Comparison of ENCODE assay signal across 13 cellular contexts in genomic region chr15:45612790-45613415, GRCh38. TPM values are rescaled to one million over a fixed set of nuclear protein-coding genes. Genes with fewer than 3 reads are reported as not detected.
DNase-seq lines count a peak whose midpoint lies in the region; ATAC-seq and TF ChIP-seq lines count a peak whose summit lies in the region.
"Had no signal": no experiment of that assay in that cellular context is flagged by ENCODE, and none has a peak within 500 bp of the region (broad histone marks: within the 10 kb centered on the region; RNA-seq: fewer than 3 reads in every experiment).

No MANE protein-coding gene starts in this region.

- H3K4me2 ChIP-seq in mammary epithelial cell (ENCODE audit: insufficient read depth, low read depth, low read length), result peak overlapping the region; percentile 15

- H3K4me1 ChIP-seq in mammary epithelial cell (ENCODE audit: insufficient read depth, low read length) (peaks cover 13% of the 10 kb centered on the region), breast epithelium (no peaks in the 10 kb centered on the region), esophagus squamous epithelium (peaks cover 0 to 22% (median 5%) of the 10 kb centered on the region in 3 donors), lower lobe of right lung (no peaks in the 10 kb centered on the region)

- no peak for TF ChIP-seq CTCF in mammary epithelial cell (conservative IDR thresholded peaks at IDR 0.05 in 1 of 2, IDR thresholded peaks at IDR 0.05 in 1 of 2; ENCODE audit: extremely low read depth in 1 of 2, insufficient read depth in 1 of 2, low read depth in 1 of 2, low read length in 2 of 2)
- no peak for TF ChIP-seq CTCF in breast epithelium (IDR thresholded peaks at IDR 0.05)
- TF ChIP-seq CTCF in epithelial cell of esophagus (IDR thresholded peaks at IDR 0.05; ENCODE audit: insufficient read depth, low read depth, low read length, missing control alignments), result no peak
- TF ChIP-seq CTCF in esophagus squamous epithelium (IDR thresholded peaks at IDR 0.05), result no peak
- TF ChIP-seq CTCF in lower lobe of right lung (IDR thresholded peaks at IDR 0.05), result no peak

- DNase-seq in mammary epithelial cell (no peak), breast epithelium (ENCODE audit: low spot score in 2 of 2) (no peak), NCI-H82 treated with DMSO at 0.1 percent for 48 hours (lab: John Stamatoyannopoulos, UW; ENCODE audit: unreplicated experiment) (peak; percentile 91), epithelial cell of esophagus (ENCODE audit: low read depth) (peak; percentile 45), esophagus squamous epithelium (lab: John Stamatoyannopoulos, UW) (no peak), lower lobe of right lung (no peak), NCI-H1436 treated with DMSO at 0.1 percent for 48 hours (lab: John Stamatoyannopoulos, UW) (no peak)
- DNase-seq: activated CD8-positive, alpha-beta memory T cell treated with anti-CD3 and anti-CD28 coated beads, Interleukin-2, amount 50 U/mL, for 4 hours; GDM1; heart right ventricle; SW 1271 had no signal

- H3K9ac ChIP-seq in mammary epithelial cell (ENCODE audit: insufficient read depth, low read length), result no peak overlapping the region

- in situ Hi-C loops in mammary epithelial cell (cut with MboI; ENCODE audit: low sequenced_read_pairs in 2 of 2), result loop anchor here (5.0 to 10.0 kb wide), 2 partner anchors 156 to 158 kb away; no protein-coding TSS in a partner anchor

- H3K36me3 ChIP-seq in mammary epithelial cell (ENCODE audit: insufficient read depth, low read length), result peaks cover 6% of the 10 kb centered on the region
- H3K36me3 ChIP-seq in breast epithelium, result no peaks in the 10 kb centered on the region
- peaks cover 0 to 20% (median 0%) of the 10 kb centered on the region in 3 donors for H3K36me3 ChIP-seq in esophagus squamous epithelium
- peaks cover 19% of the 10 kb centered on the region for H3K36me3 ChIP-seq in lower lobe of right lung
- H3K36me3 ChIP-seq: cardiac muscle cell had no signal

- 38% methylated on average over 1 of the region's 1 CpG for WGBS in mammary epithelial cell (ENCODE audit: low coverage, missing lambda C conversion rate)
- 18 to 28% methylated on average over 1 of the region's 1 CpG for WGBS in esophagus squamous epithelium, 2 donors

- intact Hi-C loops in mammary epithelial cell (cut with micrococcal nuclease) (loop anchor here (5.0 kb wide), 1 partner anchor 91 kb away; the partner anchor contains the start of gene SLC30A4), breast epithelium (cut with DNase I; ENCODE audit: low total_unique reads) (no loop called here), esophagus squamous epithelium (cut with DNase I) (loop anchor here (5.0 kb wide), 1 partner anchor 156 kb away; no protein-coding TSS in a partner anchor), lower lobe of right lung (cut with DNase I) (no loop called here)

- H3K4me3 ChIP-seq in mammary epithelial cell (replicated peaks in 1 of 3; ENCODE audit: insufficient read depth in 1 of 3, low read depth in 2 of 3, low read length in 3 of 3), result no peak overlapping the region
- no peak overlapping the region for H3K4me3 ChIP-seq in breast epithelium
- H3K4me3 ChIP-seq in epithelial cell of esophagus (ENCODE audit: low read length), result no peak overlapping the region
- H3K4me3 ChIP-seq in esophagus squamous epithelium, result no peak overlapping the region
- no peak overlapping the region for H3K4me3 ChIP-seq in lower lobe of right lung
- H3K4me3 ChIP-seq: cardiac muscle cell, heart right ventricle had no signal

- H3K27ac ChIP-seq in mammary epithelial cell (ENCODE audit: insufficient read depth, low read depth, low read length), result no peak overlapping the region
- H3K27ac ChIP-seq in breast epithelium, result no peak overlapping the region
- no peak overlapping the region for H3K27ac ChIP-seq in esophagus squamous epithelium
- H3K27ac ChIP-seq in lower lobe of right lung, result no peak overlapping the region
- H3K27ac ChIP-seq: cardiac muscle cell, heart right ventricle had no signal

- dilution Hi-C loops in mammary epithelial cell (cut with HindIII; ENCODE audit: low sequenced_read_pairs), result no loop called here

- ATAC-seq in lower lobe of right lung (no peak), GM19452 (IDR thresholded peaks at IDR 0.05; ENCODE audit: unreplicated experiment) (no peak)
- ATAC-seq: heart right ventricle had no signal

- H3K27me3 ChIP-seq in mammary epithelial cell (ENCODE audit: insufficient read depth, low read length) (no peaks in the 10 kb centered on the region), breast epithelium (no peaks in the 10 kb centered on the region), esophagus squamous epithelium (no peaks in the 10 kb centered on the region), lower lobe of right lung (ENCODE audit: low read depth) (no peaks in the 10 kb centered on the region)
- H3K27me3 ChIP-seq: cardiac muscle cell, heart right ventricle had no signal

- H4K20me1 ChIP-seq in mammary epithelial cell (ENCODE audit: insufficient read depth, low read length), result no peaks in the 10 kb centered on the region

- H2AFZ ChIP-seq in mammary epithelial cell (ENCODE audit: low read depth, low read length), result no peak overlapping the region

- H3K9me3 ChIP-seq in mammary epithelial cell (replicated peaks; ENCODE audit: insufficient read depth, low read length), result no peaks in the 10 kb centered on the region
- no peaks in the 10 kb centered on the region for H3K9me3 ChIP-seq in breast epithelium
- no peaks in the 10 kb centered on the region for H3K9me3 ChIP-seq in esophagus squamous epithelium
- H3K9me3 ChIP-seq in lower lobe of right lung, result no peaks in the 10 kb centered on the region
- H3K9me3 ChIP-seq: heart right ventricle had no signal

- H3K79me2 ChIP-seq in mammary epithelial cell (ENCODE audit: insufficient read depth, low read length), result no peaks in the 10 kb centered on the region

- TF ChIP-seq POLR2A in breast epithelium (IDR thresholded peaks at IDR 0.05) (no peak), esophagus squamous epithelium (IDR thresholded peaks at IDR 0.05) (no peak)

- CTCF ChIA-PET in mammary epithelial cell (lab: Charles Lee; ENCODE audit: low non-redundant PET), result interaction anchor here (0.6 kb wide), 1 partner anchor 158 kb away, joined by 3 read pairs; no protein-coding TSS in a partner anchor

- BruUV-seq in mammary epithelial cell (replicated peaks; lab: Mats Ljungman, UMichigan), result no TSS peak

RNA-seq across cellular contexts. Expression of gene SQOR, which starts 21.9 kb away (rescaled TPM):
- total RNA-seq in mammary epithelial cell (100 to 1,000 TPM in 1 of 2 donors, 10 to 100 TPM in 1; 65.7 to 125 TPM), breast epithelium (10 to 100 TPM; 60.3 to 91.1 (median 71.2) TPM), esophagus squamous epithelium (100 to 1,000 TPM in 3 of 4 donors, 10 to 100 TPM in 1; 88.7 to 178 (median 128) TPM), lower lobe of right lung (97.1 TPM)
- 138 TPM for polyA plus RNA-seq in mammary epithelial cell
- polyA minus RNA-seq in mammary epithelial cell, result 297 TPM

RNA-seq across cellular contexts. Expression of gene BLOC1S6, which starts 25.7 kb away (rescaled TPM):
- 10 to 100 TPM; 38.0 to 49.2 TPM for total RNA-seq in mammary epithelial cell
- polyA plus RNA-seq in mammary epithelial cell, result 10.8 TPM
- polyA minus RNA-seq in mammary epithelial cell, result 49.5 TPM
- total RNA-seq in breast epithelium, result 10 to 100 TPM; 52.1 to 94.1 (median 68.5) TPM
- 10 to 100 TPM; 19.7 to 41.8 (median 29.0) TPM for total RNA-seq in esophagus squamous epithelium
- total RNA-seq in lower lobe of right lung, result 41.0 TPM

Comparison
In these comparisons a context has a peak if more than half of its experiments do, and no peak if none do; other contexts are left out.
1. intact Hi-C loops: an anchor here in mammary epithelial cell (5.0 kb wide) and esophagus squamous epithelium (5.0 kb wide); none called in breast epithelium and lower lobe of right lung.
2. DNase-seq: peak in NCI-H82 treated with DMSO at 0.1 percent for 48 hours (single experiment) and epithelial cell of esophagus (single experiment); none in mammary epithelial cell (single experiment), breast epithelium (0 of 2), esophagus squamous epithelium (single experiment), lower lobe of right lung (single experiment) and NCI-H1436 treated with DMSO at 0.1 percent for 48 hours (single experiment).